ENCODE assay signal across 28 cellular contexts in genomic region chr22:17586831-17587440, GRCh38. TPM values are rescaled to one million over a fixed set of nuclear protein-coding genes. Genes with fewer than 3 reads are reported as not detected.
"Had no signal": no experiment of that assay in that cellular context is flagged by ENCODE, and none has a peak within 500 bp of the region (broad histone marks: within the 10 kb centered on the region; RNA-seq: fewer than 3 reads in every experiment).

No MANE protein-coding gene starts in this region.

- H3K4me3 ChIP-seq: right lobe of liver, thoracic aorta, vagina had no signal

- H3K9me3 ChIP-seq: right lobe of liver, thoracic aorta, vagina had no signal

- H3K4me1 Mint-ChIP-seq: activated CD4-positive, alpha-beta memory T cell treated with anti-CD3 and anti-CD28 coated beads, Interleukin-2, amount 10 ng/mL, durations not matched to agents 7 days and 5 days; activated CD4-positive, alpha-beta T cell treated with anti-CD3 and anti-CD28 coated beads, Interleukin-2, amount 10 ng/mL, durations not matched to agents 7 days and 5 days; immature natural killer cell; mesothelial cell of epicardium; naive thymus-derived CD4-positive, alpha-beta T cell; stimulated activated effector memory CD8-positive, alpha-beta T cell treated with anti-CD3 and anti-CD28 coated beads, Interleukin-12 subunit alpha, Interleukin-12 subunit beta, amount 100 ng/mL, for 72 hours had no signal

- H3K27ac Mint-ChIP-seq: activated CD4-positive, alpha-beta memory T cell treated with anti-CD3 and anti-CD28 coated beads, Interleukin-2, amount 10 ng/mL, durations not matched to agents 7 days and 5 days; activated CD4-positive, alpha-beta T cell treated with anti-CD3 and anti-CD28 coated beads, Interleukin-2, amount 10 ng/mL, durations not matched to agents 7 days and 5 days; activated naive CD4-positive, alpha-beta T cell treated with anti-CD3 and anti-CD28 coated beads, Interleukin-2, amount 50 U/mL, for 72 hours; activated T-helper 2 cell treated with anti-CD3 and anti-CD28 coated beads, Interferon-gamma antibody, Interleukin-2, Interleukin-4, amounts not matched to agents 10 μg/mL and 5 μg/mL and 100 μg/mL, durations not matched to agents 14 hours and 24 hours and 36 hours; immature natural killer cell; mesothelial cell of epicardium; stimulated activated effector memory CD8-positive, alpha-beta T cell treated with anti-CD3 and anti-CD28 coated beads, Interleukin-12 subunit alpha, Interleukin-12 subunit beta, amount 100 ng/mL, for 72 hours; stimulated activated naive CD8-positive, alpha-beta T cell treated with anti-CD3 and anti-CD28 coated beads, Interleukin-15, Interleukin-2, amounts not matched to agents 100 ng/mL and 50 ng/mL, for 24 hours had no signal

- DNase-seq: activated CD4-positive, alpha-beta memory T cell treated with anti-CD3 and anti-CD28 coated beads, Interleukin-2, amount 10 ng/mL, durations not matched to agents 7 days and 5 days; activated CD4-positive, alpha-beta T cell treated with anti-CD3 and anti-CD28 coated beads for 1 hour; activated CD4-positive, alpha-beta T cell treated with anti-CD3 and anti-CD28 coated beads, Interleukin-2, amount 10 ng/mL, durations not matched to agents 7 days and 5 days; activated CD8-positive, alpha-beta memory T cell treated with anti-CD3 and anti-CD28 coated beads, Interleukin-2, amount 50 U/mL, for 48 hours; activated T-cell treated with anti-CD3 and anti-CD28 coated beads, Interleukin-2, amount 50 U/mL, for 48 hours; effector CD8-positive, alpha-beta T cell; hypothalamus; immature natural killer cell; naive thymus-derived CD4-positive, alpha-beta T cell; occipital lobe; right lobe of liver; stimulated activated CD4-positive, alpha-beta T cell treated with anti-CD3 and anti-CD28 coated beads, Interleukin-4, amount 100 ng/mL, for 24 hours; T-helper 2 cell; trophoblast cell had no signal

- H3K36me3 Mint-ChIP-seq: activated naive CD4-positive, alpha-beta T cell treated with anti-CD3 and anti-CD28 coated beads, Interleukin-2, amount 50 U/mL, for 72 hours had no signal

- H3K27me3 ChIP-seq: right lobe of liver, vagina had no signal

- H3K9me3 Mint-ChIP-seq: activated CD4-positive, alpha-beta memory T cell treated with anti-CD3 and anti-CD28 coated beads, Interleukin-2, amount 10 ng/mL, durations not matched to agents 7 days and 5 days; activated CD4-positive, alpha-beta T cell treated with anti-CD3 and anti-CD28 coated beads, Interleukin-2, amount 10 ng/mL, durations not matched to agents 7 days and 5 days; activated naive CD4-positive, alpha-beta T cell treated with anti-CD3 and anti-CD28 coated beads, Interleukin-2, amount 50 U/mL, for 72 hours; activated T-helper 2 cell treated with anti-CD3 and anti-CD28 coated beads, Interferon-gamma antibody, Interleukin-2, Interleukin-4, amounts not matched to agents 10 μg/mL and 5 μg/mL and 100 μg/mL, durations not matched to agents 14 hours and 24 hours and 36 hours; immature natural killer cell; mesothelial cell of epicardium; naive thymus-derived CD4-positive, alpha-beta T cell; stimulated activated effector memory CD8-positive, alpha-beta T cell treated with anti-CD3 and anti-CD28 coated beads, Interleukin-12 subunit alpha, Interleukin-12 subunit beta, amount 100 ng/mL, for 72 hours; stimulated activated naive CD8-positive, alpha-beta T cell treated with anti-CD3 and anti-CD28 coated beads, Interleukin-15, Interleukin-2, amounts not matched to agents 100 ng/mL and 50 ng/mL, for 24 hours had no signal

- H3K27ac ChIP-seq: epithelial cell of prostate, parathyroid adenoma, right lobe of liver, thoracic aorta, vagina had no signal

- ATAC-seq: left lobe of liver; naive thymus-derived CD4-positive, alpha-beta T cell had no signal

- H3K4me3 Mint-ChIP-seq: activated CD4-positive, alpha-beta memory T cell treated with anti-CD3 and anti-CD28 coated beads, Interleukin-2, amount 10 ng/mL, durations not matched to agents 7 days and 5 days; activated CD4-positive, alpha-beta T cell treated with anti-CD3 and anti-CD28 coated beads, Interleukin-2, amount 10 ng/mL, durations not matched to agents 7 days and 5 days; immature natural killer cell; mesothelial cell of epicardium; naive thymus-derived CD4-positive, alpha-beta T cell; stimulated activated effector memory CD8-positive, alpha-beta T cell treated with anti-CD3 and anti-CD28 coated beads, Interleukin-12 subunit alpha, Interleukin-12 subunit beta, amount 100 ng/mL, for 72 hours; stimulated activated naive CD8-positive, alpha-beta T cell treated with anti-CD3 and anti-CD28 coated beads, Interleukin-15, Interleukin-2, amounts not matched to agents 100 ng/mL and 50 ng/mL, for 24 hours had no signal

- H3K4me1 ChIP-seq: parathyroid adenoma, right lobe of liver, vagina had no signal

- H3K27me3 Mint-ChIP-seq: activated CD4-positive, alpha-beta memory T cell treated with anti-CD3 and anti-CD28 coated beads, Interleukin-2, amount 10 ng/mL, durations not matched to agents 7 days and 5 days; activated CD4-positive, alpha-beta T cell treated with anti-CD3 and anti-CD28 coated beads, Interleukin-2, amount 10 ng/mL, durations not matched to agents 7 days and 5 days; naive thymus-derived CD4-positive, alpha-beta T cell; stimulated activated naive CD8-positive, alpha-beta T cell treated with anti-CD3 and anti-CD28 coated beads, Interleukin-15, Interleukin-2, amounts not matched to agents 100 ng/mL and 50 ng/mL, for 24 hours had no signal

RNA-seq across cellular contexts. Expression of gene SLC25A18, which starts 23.6 kb away (rescaled TPM):
- total RNA-seq: activated CD4-positive, alpha-beta memory T cell treated with anti-CD3 and anti-CD28 coated beads, Interleukin-2, amount 10 ng/mL, durations not matched to agents 7 days and 5 days; activated CD4-positive, alpha-beta T cell treated with anti-CD3 and anti-CD28 coated beads, Interleukin-2, amount 10 ng/mL, durations not matched to agents 7 days and 5 days; activated naive CD4-positive, alpha-beta T cell treated with anti-CD3 and anti-CD28 coated beads, Interleukin-2, amount 50 U/mL, for 72 hours; activated T-helper 2 cell treated with anti-CD3 and anti-CD28 coated beads, Interferon-gamma antibody, Interleukin-2, Interleukin-4, amounts not matched to agents 10 μg/mL and 5 μg/mL and 100 μg/mL, durations not matched to agents 14 hours and 24 hours and 36 hours; bronchial epithelial cell; dermis microvascular lymphatic vessel endothelial cell; lung microvascular endothelial cell; naive thymus-derived CD4-positive, alpha-beta T cell; skeletal muscle tissue; thoracic aorta had no signal
